Comparison of ENCODE assay signal across 8 cellular contexts in genomic region chrX:54530358-54530900, GRCh38. TPM values are rescaled to one million over a fixed set of nuclear protein-coding genes. Genes with fewer than 3 reads are reported as not detected.
A peak's percentile ranks its signal among the peaks of the same experiment; 100 is the strongest.
DNase-seq lines count a peak whose midpoint lies in the region; ATAC-seq, FAIRE-seq and TF ChIP-seq lines count a peak whose summit lies in the region.

No MANE protein-coding gene starts in this region.

- H3K36me3 Mint-ChIP-seq in endothelial cell (ENCODE audit: low read depth, unreplicated experiment) = peaks cover 3% of the 10 kb centered on the region
- peaks cover 14% of the 10 kb centered on the region for H3K36me3 Mint-ChIP-seq in natural killer cell treated with Interleukin-12 subunit alpha and Interleukin-12 subunit beta and Interleukin-15 and Interleukin-18, amount 100 ng/mL, for 72 hours

- FAIRE-seq in H54 (lab: Jason Lieb, UNC) = no peak

- H3K27me3 Mint-ChIP-seq in endothelial cell (ENCODE audit: unreplicated experiment) = peaks cover 11% of the 10 kb centered on the region
- H3K27me3 Mint-ChIP-seq in natural killer cell treated with Interleukin-12 subunit alpha and Interleukin-12 subunit beta and Interleukin-15 and Interleukin-18, amount 100 ng/mL, for 72 hours = no peaks in the 10 kb centered on the region

- ATAC-seq in GM18505 (IDR thresholded peaks at IDR 0.05; ENCODE audit: unreplicated experiment) (peak; percentile 24), HG02642 (IDR thresholded peaks at IDR 0.05; ENCODE audit: poor library complexity, unreplicated experiment) (peak; percentile 50)
- peak; percentile 35 to 63 for ATAC-seq in natural killer cell treated with Interleukin-12 subunit alpha and Interleukin-12 subunit beta and Interleukin-15 and Interleukin-18, amount 100 ng/mL, for 72 hours

- TF ChIP-seq CTCF in endothelial cell (IDR thresholded peaks at IDR 0.05; ENCODE audit: unreplicated experiment) = no peak

- H3K9me3 Mint-ChIP-seq in endothelial cell (ENCODE audit: unreplicated experiment) = no peaks in the 10 kb centered on the region
- H3K9me3 Mint-ChIP-seq in natural killer cell treated with Interleukin-12 subunit alpha and Interleukin-12 subunit beta and Interleukin-15 and Interleukin-18, amount 100 ng/mL, for 72 hours = no peaks in the 10 kb centered on the region

- H3K4me1 Mint-ChIP-seq in endothelial cell (ENCODE audit: unreplicated experiment) = peaks cover 21% of the 10 kb centered on the region
- peaks cover 20 to 26% of the 10 kb centered on the region in 2 donors for H3K4me1 Mint-ChIP-seq in natural killer cell treated with Interleukin-12 subunit alpha and Interleukin-12 subunit beta and Interleukin-15 and Interleukin-18, amount 100 ng/mL, for 72 hours (ENCODE audit: low read depth in 2 of 2)

- DNase-seq in RPMI8226 (peak; percentile 5), endothelial cell (ENCODE audit: low spot score) (no peak), H54 (ENCODE audit: insufficient read length, low spot score) (no peak), NCI-H146 (lab: John Stamatoyannopoulos, UW) (no peak), middle frontal gyrus (ENCODE audit: extremely low spot score, low spot score) (no peak)
- DNase-seq in natural killer cell treated with Interleukin-12 subunit alpha and Interleukin-12 subunit beta and Interleukin-15 and Interleukin-18, amount 100 ng/mL, for 72 hours (ENCODE audit: low spot score) = no peak

- no peak for TF ChIP-seq POLR2A in GM18505 (IDR thresholded peaks at IDR 0.05; ENCODE audit: borderline replicate concordance, extremely low read depth, insufficient read depth, insufficient read length)
- TF ChIP-seq POLR2A in H54 (IDR thresholded peaks at IDR 0.05; ENCODE audit: low read depth, low read length) = no peak

- peak overlapping the region; percentile 93 for H3K4me3 Mint-ChIP-seq in endothelial cell (ENCODE audit: unreplicated experiment)
- peak overlapping the region; percentile 91 for H3K4me3 Mint-ChIP-seq in natural killer cell treated with Interleukin-12 subunit alpha and Interleukin-12 subunit beta and Interleukin-15 and Interleukin-18, amount 100 ng/mL, for 72 hours

- H3K27ac Mint-ChIP-seq in endothelial cell (ENCODE audit: unreplicated experiment) = peak overlapping the region; percentile 84
- H3K27ac Mint-ChIP-seq in natural killer cell treated with Interleukin-12 subunit alpha and Interleukin-12 subunit beta and Interleukin-15 and Interleukin-18, amount 100 ng/mL, for 72 hours = peak overlapping the region; percentile 88 to 89

RNA-seq across cellular contexts. Expression of gene GNL3L, which starts 0.4 kb away (rescaled TPM):
- total RNA-seq in endothelial cell (ENCODE audit: unreplicated experiment) = 32.7 TPM
- total RNA-seq in natural killer cell treated with Interleukin-12 subunit alpha and Interleukin-12 subunit beta and Interleukin-15 and Interleukin-18, amount 100 ng/mL, for 72 hours = 10 to 100 TPM; 57.1 to 91.0 TPM

RNA-seq across cellular contexts. Expression of gene FGD1, which starts 34.4 kb away (rescaled TPM):
- 15.6 TPM for total RNA-seq in endothelial cell (ENCODE audit: unreplicated experiment)
- not detected for total RNA-seq in natural killer cell treated with Interleukin-12 subunit alpha and Interleukin-12 subunit beta and Interleukin-15 and Interleukin-18, amount 100 ng/mL, for 72 hours

Comparison
In these comparisons a context has a peak if more than half of its experiments do, and no peak if none do; other contexts are left out.
1. RNA of gene FGD1, which starts 34.4 kb away (total RNA-seq): 15.6 TPM in endothelial cell (single experiment); not detected in natural killer cell treated with Interleukin-12 subunit alpha and Interleukin-12 subunit beta and Interleukin-15 and Interleukin-18, amount 100 ng/mL, for 72 hours; every median in the first group is over 10 times any median in the second.
2. Peak in every context shown above with its lines, with median percentiles within 50 percentile points of each other: ATAC-seq.